ENCODE assay signal across 28 cellular contexts in the genomic region with DNA sequence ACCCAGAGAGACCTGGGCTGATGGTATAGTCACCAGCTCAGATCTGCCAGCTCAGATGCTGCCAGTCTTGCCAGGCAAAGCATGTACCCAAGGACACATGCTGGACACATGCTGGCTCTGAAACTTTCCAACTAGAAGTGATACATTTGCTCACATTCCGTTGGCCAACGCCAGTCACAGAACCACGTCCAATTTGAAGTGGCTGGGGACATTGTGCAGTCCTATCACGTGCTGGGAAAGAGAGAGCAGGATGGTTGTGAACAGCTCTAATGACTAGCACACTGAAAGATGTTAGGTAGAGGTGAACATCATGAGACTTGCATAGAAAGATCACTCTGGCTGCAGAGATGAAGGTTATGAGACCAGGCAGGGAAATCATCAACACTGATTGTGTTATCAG.
A peak's percentile ranks its signal among the peaks of the same experiment; 100 is the strongest.
DNase-seq lines count a peak whose midpoint lies in the region; FAIRE-seq and TF ChIP-seq lines count a peak whose summit lies in the region.
"Had no signal": no experiment of that assay in that cellular context is flagged by ENCODE, and none has a peak within 500 bp of the region (broad histone marks: within the 10 kb centered on the region; RNA-seq: fewer than 3 reads in every experiment).

No MANE protein-coding gene starts in this region.

- H4K20me1 ChIP-seq in BLaER1, result no peaks in the 10 kb centered on the region

- no peak overlapping the region for H3K4ac ChIP-seq in trophoblast cell (ENCODE audit: low read depth, low read length)

- H3K18ac ChIP-seq in trophoblast cell (ENCODE audit: low read length), result peak overlapping the region; percentile 25

- no peak overlapping the region for H3K23ac ChIP-seq in trophoblast cell (ENCODE audit: low read length)

- WGBS in trophoblast cell (ENCODE audit: extremely low coverage, insufficient coverage, insufficient read length), result no CpG with 5 or more reads among the region's 4 CpGs

- no peaks in the 10 kb centered on the region for H3K36me3 Mint-ChIP-seq in activated CD4-positive, alpha-beta T cell treated with anti-CD3 and anti-CD28 coated beads, Interleukin-2, amount 10 ng/mL, durations not matched to agents 24 days and 14 days (ENCODE audit: low read depth)
- H3K36me3 Mint-ChIP-seq: CD4-positive, CD25-positive, alpha-beta regulatory T cell had no signal

- no peak overlapping the region for H2BK120ac ChIP-seq in trophoblast cell (ENCODE audit: insufficient read depth, low read length, poor library complexity)

- in situ Hi-C loops in ACHN (cut with HindIII; ENCODE audit: low pct_ligation_motif_present, low pct_unique_long_range_greater_than_20kb, low sequenced_read_pairs), result no loop called here

- H3K36me3 ChIP-seq in BLaER1, result peaks cover 5% of the 10 kb centered on the region; the same call in 1 of the 2 replicates
- H3K36me3 ChIP-seq in bronchial epithelial cell (ENCODE audit: control insufficient read depth, insufficient read depth, low read length), result no peaks in the 10 kb centered on the region
- no peaks in the 10 kb centered on the region for H3K36me3 ChIP-seq in trophoblast cell (ENCODE audit: control insufficient read depth in 1 of 2, insufficient read depth in 2 of 2, low read length in 2 of 2)
- H3K36me3 ChIP-seq: BE2C, HAP-1 had no signal

- H3K4me2 ChIP-seq in BLaER1 (peak overlapping the region; percentile 95), trophoblast cell (ENCODE audit: low read length) (no peak overlapping the region)
- H3K4me2 ChIP-seq: GM23338, KMS-11 had no signal

- H3K4me1 ChIP-seq in BLaER1 (peaks cover 77% of the 10 kb centered on the region), trophoblast cell (ENCODE audit: control insufficient read depth in 1 of 2, insufficient read depth in 2 of 2, low read length in 2 of 2) (peaks cover 12 to 27% of the 10 kb centered on the region in 2 experiments)

- no peak overlapping the region for H3K27ac Mint-ChIP-seq in activated CD4-positive, alpha-beta T cell treated with anti-CD3 and anti-CD28 coated beads, Interleukin-2, amount 10 ng/mL, durations not matched to agents 24 days and 14 days
- H3K27ac Mint-ChIP-seq: CD4-positive, CD25-positive, alpha-beta regulatory T cell; GM23338 had no signal

- no peaks in the 10 kb centered on the region for H3K79me1 ChIP-seq in trophoblast cell (ENCODE audit: low read length)

- H3K9ac ChIP-seq in BLaER1 (peak overlapping the region; percentile 53), trophoblast cell (ENCODE audit: low read length) (no peak overlapping the region)
- H3K9ac ChIP-seq: KMS-11 had no signal

- no peaks in the 10 kb centered on the region for H3K79me2 ChIP-seq in trophoblast cell (ENCODE audit: control insufficient read depth, insufficient read depth, low read length, poor library complexity)

- no peak for TF ChIP-seq CTCF in bronchial epithelial cell (IDR thresholded peaks at IDR 0.05; ENCODE audit: insufficient read depth, low read length, severe bottlenecking)

- no peak overlapping the region for H2AFZ ChIP-seq in trophoblast cell (ENCODE audit: insufficient read depth, low read length, poor library complexity)
- H2AFZ ChIP-seq: GM23338 had no signal

- H3K4me3 ChIP-seq in BLaER1, result no peak overlapping the region
- no peak overlapping the region for H3K4me3 ChIP-seq in bronchial epithelial cell (ENCODE audit: low read depth, low read length)
- H3K4me3 ChIP-seq in trophoblast cell (ENCODE audit: low read depth, low read length), result no peak overlapping the region
- H3K4me3 ChIP-seq: GM23338, HAP-1, SK-N-MC had no signal

- peak overlapping the region; percentile 27 for H2BK12ac ChIP-seq in trophoblast cell (ENCODE audit: low read length)

- peak; percentile 75 for FAIRE-seq in bronchial epithelial cell (lab: Jason Lieb, UNC)

- no peak overlapping the region for H3K4me3 Mint-ChIP-seq in activated CD4-positive, alpha-beta T cell treated with anti-CD3 and anti-CD28 coated beads, Interleukin-2, amount 10 ng/mL, durations not matched to agents 24 days and 14 days
- H3K4me3 Mint-ChIP-seq: CD4-positive, CD25-positive, alpha-beta regulatory T cell; GM23338 had no signal

- H3K27me3 ChIP-seq in BLaER1 (no peaks in the 10 kb centered on the region), bronchial epithelial cell (ENCODE audit: control insufficient read depth, insufficient read depth, low read length) (peaks cover 4% of the 10 kb centered on the region), trophoblast cell (ENCODE audit: insufficient read depth, low read length) (no peaks in the 10 kb centered on the region)
- H3K27me3 ChIP-seq: BE2C had no signal

- no peak overlapping the region for H4K8ac ChIP-seq in trophoblast cell (ENCODE audit: low read depth, low read length)

- H2AK5ac ChIP-seq in trophoblast cell (ENCODE audit: low read length), result peak overlapping the region; percentile 59

- peak; percentile 22 for DNase-seq in activated CD4-positive, alpha-beta T cell treated with anti-CD3 and anti-CD28 coated beads, Interleukin-2, amount 10 ng/mL, durations not matched to agents 24 days and 14 days
- no peak for DNase-seq in activated CD4-positive, alpha-beta T cell treated with anti-CD3 and anti-CD28 coated beads for 48 hours
- DNase-seq in bronchial epithelial cell (ENCODE audit: low read depth) (no peak), trophoblast cell (no peak), RPMI8226 (no peak), ACHN (no peak), SKM-1 treated with dmso at 0.1 percent for 144 hours (lab: John Stamatoyannopoulos, UW; ENCODE audit: unreplicated experiment) (no peak)
- DNase-seq: BE2C; CD4-positive, CD25-positive, alpha-beta regulatory T cell; DMS153; IMR-90; MM.1S; NCI-H1048; NCI-H1417; NCI-H1694; NCI-H2029 treated with DMSO at 0.1 percent for 48 hours; NCI-H446 treated with DMSO at 0.1 percent for 48 hours; NCI-H526; NCI-H82; NK-92 treated with Interleukin-12 subunit alpha and Interleukin-12 subunit beta, amount 100 ng/mL, for 24 hours; SIG-M5 had no signal

- peak overlapping the region; percentile 96 for H3K27ac ChIP-seq in BLaER1
- H3K27ac ChIP-seq in trophoblast cell (ENCODE audit: low read depth, low read length), result no peak overlapping the region
- H3K27ac ChIP-seq: 22Rv1, KMS-11, RWPE1, SK-N-MC had no signal

- no peaks in the 10 kb centered on the region for H3K9me3 Mint-ChIP-seq in activated CD4-positive, alpha-beta T cell treated with anti-CD3 and anti-CD28 coated beads, Interleukin-2, amount 10 ng/mL, durations not matched to agents 24 days and 14 days

- intact Hi-C loops in activated CD4-positive, alpha-beta T cell treated with anti-CD3 and anti-CD28 coated beads, Interleukin-2, amount 10 ng/mL, durations not matched to agents 24 days and 14 days (cut with micrococcal nuclease), result no loop called here

- no peaks in the 10 kb centered on the region for H3K27me3 Mint-ChIP-seq in activated CD4-positive, alpha-beta T cell treated with anti-CD3 and anti-CD28 coated beads, Interleukin-2, amount 10 ng/mL, durations not matched to agents 24 days and 14 days

- no peak overlapping the region for H4K12ac ChIP-seq in trophoblast cell (ENCODE audit: low read depth, low read length)

- H3K9me3 ChIP-seq in BLaER1, result peaks cover 14% of the 10 kb centered on the region
- H3K9me3 ChIP-seq in trophoblast cell (ENCODE audit: insufficient read depth, low read depth, low read length), result no peaks in the 10 kb centered on the region
- H3K9me3 ChIP-seq: BE2C, HAP-1 had no signal

- no peak overlapping the region for H3K14ac ChIP-seq in trophoblast cell (ENCODE audit: low read length)

- no peaks in the 10 kb centered on the region for H3K4me1 Mint-ChIP-seq in activated CD4-positive, alpha-beta T cell treated with anti-CD3 and anti-CD28 coated beads, Interleukin-2, amount 10 ng/mL, durations not matched to agents 24 days and 14 days
- H3K4me1 Mint-ChIP-seq: CD4-positive, CD25-positive, alpha-beta regulatory T cell had no signal

- no peak overlapping the region for H4K91ac ChIP-seq in trophoblast cell (ENCODE audit: low read depth, low read length)

- no peak overlapping the region for H2BK5ac ChIP-seq in trophoblast cell (ENCODE audit: low read depth, low read length, poor library complexity)
